ENCODE assay signal across 7 cellular contexts in genomic region chr12:50282581-50283229, GRCh38. TPM values are rescaled to one million over a fixed set of nuclear protein-coding genes. Genes with fewer than 3 reads are reported as not detected.
DNase-seq lines count a peak whose midpoint lies in the region; ATAC-seq and FAIRE-seq lines count a peak whose summit lies in the region.

No MANE protein-coding gene starts in this region.

- H3K36me3 Mint-ChIP-seq in activated naive CD8-positive, alpha-beta T cell treated with anti-CD3 and anti-CD28 coated beads, Interleukin-2, amount 10 ng/mL, durations not matched to agents 7 days and 5 days, result peaks cover 5% of the 10 kb centered on the region

- peak overlapping the region; percentile 90 for H3K4me3 Mint-ChIP-seq in activated naive CD8-positive, alpha-beta T cell treated with anti-CD3 and anti-CD28 coated beads, Interleukin-2, amount 10 ng/mL, durations not matched to agents 7 days and 5 days

- peaks cover 14% of the 10 kb centered on the region for H3K27me3 Mint-ChIP-seq in activated naive CD8-positive, alpha-beta T cell treated with anti-CD3 and anti-CD28 coated beads, Interleukin-2, amount 10 ng/mL, durations not matched to agents 7 days and 5 days

- DNase-seq in HTR-8/SVneo (ENCODE audit: insufficient read length, low spot score) (peak; percentile 44), left ventricle myocardium superior (no peak), sciatic nerve (ENCODE audit: low spot score) (no peak)
- no peak for DNase-seq in activated naive CD8-positive, alpha-beta T cell treated with anti-CD3 and anti-CD28 coated beads, Interleukin-2, amount 10 ng/mL, durations not matched to agents 7 days and 5 days

- H3K9me3 Mint-ChIP-seq in activated naive CD8-positive, alpha-beta T cell treated with anti-CD3 and anti-CD28 coated beads, Interleukin-2, amount 10 ng/mL, durations not matched to agents 7 days and 5 days, result no peaks in the 10 kb centered on the region

- peaks cover 17% of the 10 kb centered on the region for H3K4me1 Mint-ChIP-seq in activated naive CD8-positive, alpha-beta T cell treated with anti-CD3 and anti-CD28 coated beads, Interleukin-2, amount 10 ng/mL, durations not matched to agents 7 days and 5 days

- H3K27ac Mint-ChIP-seq in activated naive CD8-positive, alpha-beta T cell treated with anti-CD3 and anti-CD28 coated beads, Interleukin-2, amount 10 ng/mL, durations not matched to agents 7 days and 5 days, result peak overlapping the region; percentile 71

- peak; percentile 22 for ATAC-seq in GM18907 (IDR thresholded peaks at IDR 0.05; ENCODE audit: unreplicated experiment)
- peak; percentile 11 for ATAC-seq in activated naive CD8-positive, alpha-beta T cell treated with anti-CD3 and anti-CD28 coated beads, Interleukin-2, amount 10 ng/mL, durations not matched to agents 7 days and 5 days (ENCODE audit: low read depth)
- ATAC-seq in left ventricle myocardium superior, result peak; percentile 65
- peak; percentile 58 for ATAC-seq in sciatic nerve
- ATAC-seq in GM18498 (IDR thresholded peaks at IDR 0.05; ENCODE audit: unreplicated experiment), result no peak
- ATAC-seq in HG03097 (IDR thresholded peaks at IDR 0.05; ENCODE audit: low FRiP score, unreplicated experiment), result no peak

- POLR2A ChIA-PET in activated naive CD8-positive, alpha-beta T cell treated with anti-CD3 and anti-CD28 coated beads, Interleukin-2, amount 10 ng/mL, durations not matched to agents 7 days and 5 days (lab: Charles Lee), result interaction anchor here (0.5 to 1.9 kb wide), 4 partner anchors 45 to 481 kb away, joined by 3 to 12 read pairs (median 5); partner anchors contain the start of genes ATF1 and COX14

- intact Hi-C loops in left ventricle myocardium superior (cut with micrococcal nuclease), result no loop called here
- intact Hi-C loops in sciatic nerve (cut with DNase I), result no loop called here

- FAIRE-seq in HTR-8/SVneo (lab: Jason Lieb, UNC), result peak; percentile 73

RNA-seq across cellular contexts. Expression of gene LIMA1, which starts 0.6 kb away (rescaled TPM):
- total RNA-seq in activated naive CD8-positive, alpha-beta T cell treated with anti-CD3 and anti-CD28 coated beads, Interleukin-2, amount 10 ng/mL, durations not matched to agents 7 days and 5 days, result 10 to 100 TPM; 11.3 to 13.6 TPM
- total RNA-seq in left ventricle myocardium superior, result 15.0 TPM
- total RNA-seq in sciatic nerve, result 142 TPM

Comparison
In these comparisons a context has a peak if more than half of its experiments do, and no peak if none do; other contexts are left out.
1. ATAC-seq: peak in GM18907 (single experiment), activated naive CD8-positive, alpha-beta T cell treated with anti-CD3 and anti-CD28 coated beads, Interleukin-2, amount 10 ng/mL, durations not matched to agents 7 days and 5 days (single experiment), left ventricle myocardium superior (single experiment) and sciatic nerve (single experiment); none in GM18498 (single experiment) and HG03097 (single experiment).